1 cellular context compared by ENCODE assay signal in the genomic region with DNA sequence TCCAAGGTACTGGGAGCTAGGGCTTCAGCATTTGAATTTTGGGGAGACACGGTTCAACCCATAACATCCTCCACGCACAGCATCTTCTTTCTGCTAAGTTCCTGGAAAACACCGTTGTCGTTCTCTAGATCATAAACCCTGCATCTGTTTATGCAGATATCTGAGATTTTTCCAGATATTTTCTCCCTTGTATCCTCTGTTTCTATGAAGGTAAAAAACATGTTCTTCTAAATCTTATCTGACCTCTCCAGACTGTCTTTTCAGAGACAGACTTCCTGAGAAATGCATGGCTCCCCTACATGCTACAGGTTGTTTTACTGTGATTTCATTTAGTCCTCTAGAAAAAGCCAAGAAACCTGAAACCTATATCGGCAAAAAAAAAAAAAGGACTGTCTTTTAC.
TF ChIP-seq lines count a peak whose summit lies in the region.

No MANE protein-coding gene starts in this region.

TF ChIP-seq in K562, 482 proteins besides CTCF, POLR2A, EP300 and RAD21 (continued from another document):
- TF ChIP-seq, protein P1, sequence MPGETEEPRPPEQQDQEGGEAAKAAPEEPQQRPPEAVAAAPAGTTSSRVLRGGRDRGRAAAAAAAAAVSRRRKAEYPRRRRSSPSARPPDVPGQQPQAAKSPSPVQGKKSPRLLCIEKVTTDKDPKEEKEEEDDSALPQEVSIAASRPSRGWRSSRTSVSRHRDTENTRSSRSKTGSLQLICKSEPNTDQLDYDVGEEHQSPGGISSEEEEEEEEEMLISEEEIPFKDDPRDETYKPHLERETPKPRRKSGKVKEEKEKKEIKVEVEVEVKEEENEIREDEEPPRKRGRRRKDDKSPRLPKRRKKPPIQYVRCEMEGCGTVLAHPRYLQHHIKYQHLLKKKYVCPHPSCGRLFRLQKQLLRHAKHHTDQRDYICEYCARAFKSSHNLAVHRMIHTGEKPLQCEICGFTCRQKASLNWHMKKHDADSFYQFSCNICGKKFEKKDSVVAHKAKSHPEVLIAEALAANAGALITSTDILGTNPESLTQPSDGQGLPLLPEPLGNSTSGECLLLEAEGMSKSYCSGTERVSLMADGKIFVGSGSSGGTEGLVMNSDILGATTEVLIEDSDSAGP (CRISPR knock-in tag; IDR thresholded peaks at IDR 0.05) = no peak
- peak; percentile 71 for TF ChIP-seq CBFA2T2 (conservative IDR thresholded peaks at IDR 0.05)
- TF ChIP-seq KDM1A (IDR thresholded peaks at IDR 0.05) = peak; percentile 66 to 83
- no peak for TF ChIP-seq ZNF184 (CRISPR knock-in tag; IDR thresholded peaks at IDR 0.05)
- no peak for TF ChIP-seq PHB2 (IDR thresholded peaks at IDR 0.05; ENCODE audit: low read depth)
- TF ChIP-seq TAL1 (IDR thresholded peaks at IDR 0.05) = peak; percentile 77
- TF ChIP-seq, protein P2, sequence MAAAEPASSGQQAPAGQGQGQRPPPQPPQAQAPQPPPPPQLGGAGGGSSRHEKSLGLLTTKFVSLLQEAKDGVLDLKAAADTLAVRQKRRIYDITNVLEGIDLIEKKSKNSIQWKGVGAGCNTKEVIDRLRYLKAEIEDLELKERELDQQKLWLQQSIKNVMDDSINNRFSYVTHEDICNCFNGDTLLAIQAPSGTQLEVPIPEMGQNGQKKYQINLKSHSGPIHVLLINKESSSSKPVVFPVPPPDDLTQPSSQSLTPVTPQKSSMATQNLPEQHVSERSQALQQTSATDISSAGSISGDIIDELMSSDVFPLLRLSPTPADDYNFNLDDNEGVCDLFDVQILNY (CRISPR knock-in tag; IDR thresholded peaks at IDR 0.05) = no peak
- no peak for TF ChIP-seq MCM5 (IDR thresholded peaks at IDR 0.05; ENCODE audit: low read depth)
- TF ChIP-seq SIX5 (IDR thresholded peaks at IDR 0.05; ENCODE audit: borderline replicate concordance in 1 of 2, insufficient read depth in 1 of 2, low read depth in 1 of 2, low read length in 2 of 2) = no peak
- no peak for TF ChIP-seq PHF20 (IDR thresholded peaks at IDR 0.05; ENCODE audit: partially characterized antibody)
- no peak for TF ChIP-seq CREM (IDR thresholded peaks at IDR 0.05; ENCODE audit: low read depth)
- TF ChIP-seq PHTF2 (CRISPR knock-in tag; IDR thresholded peaks at IDR 0.05) = no peak
- TF ChIP-seq ZNF778 (CRISPR knock-in tag; IDR thresholded peaks at IDR 0.05) = no peak
- TF ChIP-seq ZNF146 (CRISPR knock-in tag; IDR thresholded peaks at IDR 0.05; ENCODE audit: unreplicated experiment) = no peak
- no peak for TF ChIP-seq ZNF316 (IDR thresholded peaks at IDR 0.05)
- TF ChIP-seq FOSL1 (tag; conservative IDR thresholded peaks at IDR 0.05) = no peak
- TF ChIP-seq SMAD4 (CRISPR knock-in tag; conservative IDR thresholded peaks at IDR 0.05) = peak; percentile 80
- TF ChIP-seq, protein P3, sequence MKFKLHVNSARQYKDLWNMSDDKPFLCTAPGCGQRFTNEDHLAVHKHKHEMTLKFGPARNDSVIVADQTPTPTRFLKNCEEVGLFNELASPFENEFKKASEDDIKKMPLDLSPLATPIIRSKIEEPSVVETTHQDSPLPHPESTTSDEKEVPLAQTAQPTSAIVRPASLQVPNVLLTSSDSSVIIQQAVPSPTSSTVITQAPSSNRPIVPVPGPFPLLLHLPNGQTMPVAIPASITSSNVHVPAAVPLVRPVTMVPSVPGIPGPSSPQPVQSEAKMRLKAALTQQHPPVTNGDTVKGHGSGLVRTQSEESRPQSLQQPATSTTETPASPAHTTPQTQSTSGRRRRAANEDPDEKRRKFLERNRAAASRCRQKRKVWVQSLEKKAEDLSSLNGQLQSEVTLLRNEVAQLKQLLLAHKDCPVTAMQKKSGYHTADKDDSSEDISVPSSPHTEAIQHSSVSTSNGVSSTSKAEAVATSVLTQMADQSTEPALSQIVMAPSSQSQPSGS (CRISPR knock-in tag; IDR thresholded peaks at IDR 0.05) = no peak
- no peak for TF ChIP-seq SMARCE1 (IDR thresholded peaks at IDR 0.05)
- TF ChIP-seq, protein P4, sequence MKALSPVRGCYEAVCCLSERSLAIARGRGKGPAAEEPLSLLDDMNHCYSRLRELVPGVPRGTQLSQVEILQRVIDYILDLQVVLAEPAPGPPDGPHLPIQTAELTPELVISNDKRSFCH (CRISPR knock-in tag; IDR thresholded peaks at IDR 0.05) = no peak
- TF ChIP-seq, protein P4 (tag; IDR thresholded peaks at IDR 0.05) = no peak
- no peak for TF ChIP-seq EZH2 (IDR thresholded peaks at IDR 0.05; ENCODE audit: borderline replicate concordance, low read depth, low read length)
- TF ChIP-seq, protein P5, sequence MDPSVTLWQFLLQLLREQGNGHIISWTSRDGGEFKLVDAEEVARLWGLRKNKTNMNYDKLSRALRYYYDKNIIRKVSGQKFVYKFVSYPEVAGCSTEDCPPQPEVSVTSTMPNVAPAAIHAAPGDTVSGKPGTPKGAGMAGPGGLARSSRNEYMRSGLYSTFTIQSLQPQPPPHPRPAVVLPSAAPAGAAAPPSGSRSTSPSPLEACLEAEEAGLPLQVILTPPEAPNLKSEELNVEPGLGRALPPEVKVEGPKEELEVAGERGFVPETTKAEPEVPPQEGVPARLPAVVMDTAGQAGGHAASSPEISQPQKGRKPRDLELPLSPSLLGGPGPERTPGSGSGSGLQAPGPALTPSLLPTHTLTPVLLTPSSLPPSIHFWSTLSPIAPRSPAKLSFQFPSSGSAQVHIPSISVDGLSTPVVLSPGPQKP (CRISPR knock-in tag; IDR thresholded peaks at IDR 0.05) = no peak
- TF ChIP-seq CBFA2T3 (IDR thresholded peaks at IDR 0.05) = peak; percentile 84
- TF ChIP-seq SAP30 (IDR thresholded peaks at IDR 0.05; ENCODE audit: borderline replicate concordance, insufficient read depth, low read depth, low read length, poor library complexity, severe bottlenecking) = no peak
- TF ChIP-seq, protein P6, sequence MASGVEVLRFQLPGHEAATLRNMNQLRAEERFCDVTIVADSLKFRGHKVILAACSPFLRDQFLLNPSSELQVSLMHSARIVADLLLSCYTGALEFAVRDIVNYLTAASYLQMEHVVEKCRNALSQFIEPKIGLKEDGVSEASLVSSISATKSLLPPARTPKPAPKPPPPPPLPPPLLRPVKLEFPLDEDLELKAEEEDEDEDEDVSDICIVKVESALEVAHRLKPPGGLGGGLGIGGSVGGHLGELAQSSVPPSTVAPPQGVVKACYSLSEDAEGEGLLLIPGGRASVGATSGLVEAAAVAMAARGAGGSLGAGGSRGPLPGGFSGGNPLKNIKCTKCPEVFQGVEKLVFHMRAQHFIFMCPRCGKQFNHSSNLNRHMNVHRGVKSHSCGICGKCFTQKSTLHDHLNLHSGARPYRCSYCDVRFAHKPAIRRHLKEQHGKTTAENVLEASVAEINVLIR (CRISPR knock-in tag; IDR thresholded peaks at IDR 0.05) = no peak
- no peak for TF ChIP-seq ZNF197 (CRISPR knock-in tag; IDR thresholded peaks at IDR 0.05; ENCODE audit: low read depth)
- no peak for TF ChIP-seq ZNF444 (CRISPR knock-in tag; IDR thresholded peaks at IDR 0.05)
- TF ChIP-seq ESRRA (IDR thresholded peaks at IDR 0.05; ENCODE audit: borderline replicate concordance, low read depth) = no peak
- TF ChIP-seq SREBF1 (IDR thresholded peaks at IDR 0.05; ENCODE audit: borderline replicate concordance, low read depth, low read length) = no peak
- TF ChIP-seq MYNN (IDR thresholded peaks at IDR 0.05) = no peak
- TF ChIP-seq MYNN (CRISPR knock-in tag; IDR thresholded peaks at IDR 0.05) = no peak
- TF ChIP-seq ZNF780A (CRISPR knock-in tag; IDR thresholded peaks at IDR 0.05) = no peak
- no peak for TF ChIP-seq WHSC1 (IDR thresholded peaks at IDR 0.05; ENCODE audit: low read length)
- peak; percentile 59; the same call in 1 of the 2 replicates for TF ChIP-seq ZEB2 (IDR thresholded peaks at IDR 0.05)
- TF ChIP-seq SP1 (CRISPR knock-in tag; IDR thresholded peaks at IDR 0.05) = no peak
- TF ChIP-seq HDAC2 (IDR thresholded peaks at IDR 0.05) = peak; percentile 80
- TF ChIP-seq ETV1 (tag; conservative IDR thresholded peaks at IDR 0.05; ENCODE audit: low read depth) = no peak
- no peak for TF ChIP-seq POLR2H (tag; IDR thresholded peaks at IDR 0.05; ENCODE audit: low read depth)
- peak; percentile 56 for TF ChIP-seq NCOR1 (IDR thresholded peaks at IDR 0.05)
- TF ChIP-seq, protein P7, sequence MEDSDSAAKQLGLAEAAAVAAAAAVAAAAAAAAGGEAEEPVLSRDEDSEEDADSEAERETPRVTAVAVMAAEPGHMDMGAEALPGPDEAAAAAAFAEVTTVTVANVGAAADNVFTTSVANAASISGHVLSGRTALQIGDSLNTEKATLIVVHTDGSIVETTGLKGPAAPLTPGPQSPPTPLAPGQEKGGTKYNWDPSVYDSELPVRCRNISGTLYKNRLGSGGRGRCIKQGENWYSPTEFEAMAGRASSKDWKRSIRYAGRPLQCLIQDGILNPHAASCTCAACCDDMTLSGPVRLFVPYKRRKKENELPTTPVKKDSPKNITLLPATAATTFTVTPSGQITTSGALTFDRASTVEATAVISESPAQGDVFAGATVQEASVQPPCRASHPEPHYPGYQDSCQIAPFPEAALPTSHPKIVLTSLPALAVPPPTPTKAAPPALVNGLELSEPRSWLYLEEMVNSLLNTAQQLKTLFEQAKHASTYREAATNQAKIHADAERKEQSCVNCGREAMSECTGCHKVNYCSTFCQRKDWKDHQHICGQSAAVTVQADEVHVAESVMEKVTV (CRISPR knock-in tag; IDR thresholded peaks at IDR 0.05) = no peak
- TF ChIP-seq TFAM (CRISPR knock-in tag; conservative IDR thresholded peaks at IDR 0.05) = no peak
- TF ChIP-seq, protein P8, sequence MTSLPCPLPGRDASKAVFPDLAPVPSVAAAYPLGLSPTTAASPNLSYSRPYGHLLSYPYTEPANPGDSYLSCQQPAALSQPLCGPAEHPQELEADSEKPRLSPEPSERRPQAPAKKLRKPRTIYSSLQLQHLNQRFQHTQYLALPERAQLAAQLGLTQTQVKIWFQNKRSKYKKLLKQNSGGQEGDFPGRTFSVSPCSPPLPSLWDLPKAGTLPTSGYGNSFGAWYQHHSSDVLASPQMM (CRISPR knock-in tag; IDR thresholded peaks at IDR 0.05) = no peak
